1 cellular context compared by ENCODE assay signal in the genomic region with DNA sequence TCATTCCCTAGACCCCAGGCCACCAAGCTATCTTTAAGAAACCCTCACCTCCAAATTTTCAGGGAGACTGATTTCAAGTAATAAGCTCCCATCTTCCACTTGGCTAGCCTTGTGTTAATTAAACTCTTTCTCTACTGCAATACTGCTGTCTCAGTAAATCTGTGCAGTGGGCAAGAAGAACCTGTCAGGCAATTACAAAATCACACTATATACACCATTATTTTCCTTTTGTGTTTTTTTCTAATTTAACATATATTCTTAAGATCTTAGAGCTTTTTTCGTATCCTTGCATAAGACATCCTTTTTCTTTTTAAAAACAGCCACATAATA.
TF ChIP-seq lines count a peak whose summit lies in the region.

No MANE protein-coding gene starts in this region.

TF ChIP-seq in IMR-90, 13 proteins besides CTCF, POLR2A, EP300 and RAD21 (continued from another document):
- TF ChIP-seq, protein P1, sequence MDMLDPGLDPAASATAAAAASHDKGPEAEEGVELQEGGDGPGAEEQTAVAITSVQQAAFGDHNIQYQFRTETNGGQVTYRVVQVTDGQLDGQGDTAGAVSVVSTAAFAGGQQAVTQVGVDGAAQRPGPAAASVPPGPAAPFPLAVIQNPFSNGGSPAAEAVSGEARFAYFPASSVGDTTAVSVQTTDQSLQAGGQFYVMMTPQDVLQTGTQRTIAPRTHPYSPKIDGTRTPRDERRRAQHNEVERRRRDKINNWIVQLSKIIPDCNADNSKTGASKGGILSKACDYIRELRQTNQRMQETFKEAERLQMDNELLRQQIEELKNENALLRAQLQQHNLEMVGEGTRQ (IDR thresholded peaks at IDR 0.05; ENCODE audit: low read depth, low read length): no peak
- TF ChIP-seq, protein P2, sequence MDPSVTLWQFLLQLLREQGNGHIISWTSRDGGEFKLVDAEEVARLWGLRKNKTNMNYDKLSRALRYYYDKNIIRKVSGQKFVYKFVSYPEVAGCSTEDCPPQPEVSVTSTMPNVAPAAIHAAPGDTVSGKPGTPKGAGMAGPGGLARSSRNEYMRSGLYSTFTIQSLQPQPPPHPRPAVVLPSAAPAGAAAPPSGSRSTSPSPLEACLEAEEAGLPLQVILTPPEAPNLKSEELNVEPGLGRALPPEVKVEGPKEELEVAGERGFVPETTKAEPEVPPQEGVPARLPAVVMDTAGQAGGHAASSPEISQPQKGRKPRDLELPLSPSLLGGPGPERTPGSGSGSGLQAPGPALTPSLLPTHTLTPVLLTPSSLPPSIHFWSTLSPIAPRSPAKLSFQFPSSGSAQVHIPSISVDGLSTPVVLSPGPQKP (IDR thresholded peaks at IDR 0.05; ENCODE audit: borderline replicate concordance, low read depth, low read length): no peak
- TF ChIP-seq CHD1 (IDR thresholded peaks at IDR 0.05; ENCODE audit: low read depth, low read length): no peak
- TF ChIP-seq MXI1 (IDR thresholded peaks at IDR 0.05; ENCODE audit: borderline replicate concordance, low read depth, low read length): no peak
- TF ChIP-seq RCOR1 (IDR thresholded peaks at IDR 0.05; ENCODE audit: insufficient replicate concordance, low read length): no peak
- no peak for TF ChIP-seq CEBPB (IDR thresholded peaks at IDR 0.05; ENCODE audit: low read depth, low read length)
- TF ChIP-seq MAFK (IDR thresholded peaks at IDR 0.05; ENCODE audit: low read depth, low read length): no peak
- no peak for TF ChIP-seq FOS (IDR thresholded peaks at IDR 0.05; ENCODE audit: low read depth, low read length)
TF ChIP-seq in IMR-90: peak in this region for 0.
